ENCODE assay signal across 1 cellular context in the genomic region with DNA sequence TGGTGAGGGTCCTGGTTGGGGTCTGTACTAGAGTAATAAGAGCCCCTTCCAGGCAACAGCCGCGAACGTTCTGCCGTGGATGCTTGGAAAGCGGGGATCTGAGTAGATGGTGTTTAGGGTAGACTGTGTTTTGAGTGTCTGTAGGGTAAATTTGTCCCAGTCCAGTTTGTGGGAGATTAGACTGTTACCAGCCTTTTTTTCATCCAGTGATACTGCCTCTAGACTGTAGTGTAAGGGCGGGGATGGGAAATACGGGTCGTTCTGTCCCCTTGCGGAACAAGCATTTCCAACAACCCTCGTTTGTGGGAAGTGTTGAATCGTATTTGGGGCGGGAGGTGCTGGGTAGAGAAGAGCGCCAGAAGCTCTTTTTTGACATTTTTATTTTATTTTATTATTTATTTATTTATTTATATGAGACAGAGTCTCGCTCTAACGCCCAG.
TF ChIP-seq lines count a peak whose summit lies in the region.

No MANE protein-coding gene starts in this region.

TF ChIP-seq in IMR-90, 13 proteins besides CTCF, POLR2A, EP300 and RAD21:
- TF ChIP-seq FOS (IDR thresholded peaks at IDR 0.05; ENCODE audit: low read depth, low read length) (no peak), NFE2L2 (IDR thresholded peaks at IDR 0.05; ENCODE audit: low read depth, low read length) (no peak), SMC3 (IDR thresholded peaks at IDR 0.05; ENCODE audit: low read depth, low read length) (no peak), MAFK (IDR thresholded peaks at IDR 0.05; ENCODE audit: low read depth, low read length) (no peak)
- TF ChIP-seq, protein P1, sequence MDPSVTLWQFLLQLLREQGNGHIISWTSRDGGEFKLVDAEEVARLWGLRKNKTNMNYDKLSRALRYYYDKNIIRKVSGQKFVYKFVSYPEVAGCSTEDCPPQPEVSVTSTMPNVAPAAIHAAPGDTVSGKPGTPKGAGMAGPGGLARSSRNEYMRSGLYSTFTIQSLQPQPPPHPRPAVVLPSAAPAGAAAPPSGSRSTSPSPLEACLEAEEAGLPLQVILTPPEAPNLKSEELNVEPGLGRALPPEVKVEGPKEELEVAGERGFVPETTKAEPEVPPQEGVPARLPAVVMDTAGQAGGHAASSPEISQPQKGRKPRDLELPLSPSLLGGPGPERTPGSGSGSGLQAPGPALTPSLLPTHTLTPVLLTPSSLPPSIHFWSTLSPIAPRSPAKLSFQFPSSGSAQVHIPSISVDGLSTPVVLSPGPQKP (IDR thresholded peaks at IDR 0.05; ENCODE audit: borderline replicate concordance, low read depth, low read length) = no peak
- TF ChIP-seq, protein P2, sequence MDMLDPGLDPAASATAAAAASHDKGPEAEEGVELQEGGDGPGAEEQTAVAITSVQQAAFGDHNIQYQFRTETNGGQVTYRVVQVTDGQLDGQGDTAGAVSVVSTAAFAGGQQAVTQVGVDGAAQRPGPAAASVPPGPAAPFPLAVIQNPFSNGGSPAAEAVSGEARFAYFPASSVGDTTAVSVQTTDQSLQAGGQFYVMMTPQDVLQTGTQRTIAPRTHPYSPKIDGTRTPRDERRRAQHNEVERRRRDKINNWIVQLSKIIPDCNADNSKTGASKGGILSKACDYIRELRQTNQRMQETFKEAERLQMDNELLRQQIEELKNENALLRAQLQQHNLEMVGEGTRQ (IDR thresholded peaks at IDR 0.05; ENCODE audit: low read depth, low read length) = no peak
